In the genomic region with DNA sequence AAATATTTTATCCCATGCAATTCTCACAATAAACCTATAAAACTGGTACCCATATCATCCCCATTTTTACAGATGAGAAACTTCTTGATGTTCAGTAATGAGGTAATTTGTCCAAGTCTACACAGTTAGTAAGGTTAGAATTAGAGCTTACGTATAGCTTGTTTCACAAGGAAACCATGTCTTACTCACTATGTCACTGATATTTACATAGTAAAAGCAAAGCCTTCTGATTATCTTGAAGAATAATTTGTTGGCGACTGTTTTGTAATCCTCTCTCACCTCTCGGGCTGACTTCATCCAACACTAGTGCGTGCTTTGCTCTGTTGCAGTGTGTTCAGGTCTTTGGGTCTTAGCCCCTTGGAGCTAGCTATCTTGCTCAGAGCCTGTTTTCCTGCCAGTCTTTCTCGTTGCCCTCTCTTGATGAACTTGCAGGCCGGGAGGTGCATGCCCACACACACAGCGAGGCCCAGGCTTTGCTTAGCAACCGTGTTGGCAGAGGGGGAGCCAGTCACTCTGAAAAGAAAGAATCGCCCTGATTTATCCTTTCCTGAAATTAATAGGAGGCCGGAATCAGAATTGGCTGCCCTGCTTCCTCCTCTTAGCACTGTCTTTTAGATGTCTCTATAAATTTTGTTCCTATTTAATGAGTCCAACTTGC, we compare ENCODE assay signal across 1 cellular context.
TF ChIP-seq lines count a peak whose summit lies in the region.

No MANE protein-coding gene starts in this region.

TF ChIP-seq in IMR-90, 13 proteins besides CTCF, POLR2A, EP300 and RAD21:
- no peak for TF ChIP-seq MXI1 (IDR thresholded peaks at IDR 0.05; ENCODE audit: borderline replicate concordance, low read depth, low read length)
- no peak for TF ChIP-seq FOS (IDR thresholded peaks at IDR 0.05; ENCODE audit: low read depth, low read length)
- no peak for TF ChIP-seq RFX5 (IDR thresholded peaks at IDR 0.05; ENCODE audit: low read depth, low read length)
- TF ChIP-seq RCOR1 (IDR thresholded peaks at IDR 0.05; ENCODE audit: insufficient replicate concordance, low read length): no peak
- TF ChIP-seq, protein P1, sequence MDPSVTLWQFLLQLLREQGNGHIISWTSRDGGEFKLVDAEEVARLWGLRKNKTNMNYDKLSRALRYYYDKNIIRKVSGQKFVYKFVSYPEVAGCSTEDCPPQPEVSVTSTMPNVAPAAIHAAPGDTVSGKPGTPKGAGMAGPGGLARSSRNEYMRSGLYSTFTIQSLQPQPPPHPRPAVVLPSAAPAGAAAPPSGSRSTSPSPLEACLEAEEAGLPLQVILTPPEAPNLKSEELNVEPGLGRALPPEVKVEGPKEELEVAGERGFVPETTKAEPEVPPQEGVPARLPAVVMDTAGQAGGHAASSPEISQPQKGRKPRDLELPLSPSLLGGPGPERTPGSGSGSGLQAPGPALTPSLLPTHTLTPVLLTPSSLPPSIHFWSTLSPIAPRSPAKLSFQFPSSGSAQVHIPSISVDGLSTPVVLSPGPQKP (IDR thresholded peaks at IDR 0.05; ENCODE audit: borderline replicate concordance, low read depth, low read length): no peak
- TF ChIP-seq CHD1 (IDR thresholded peaks at IDR 0.05; ENCODE audit: low read depth, low read length): no peak
- no peak for TF ChIP-seq MAFK (IDR thresholded peaks at IDR 0.05; ENCODE audit: low read depth, low read length)
- TF ChIP-seq NFE2L2 (IDR thresholded peaks at IDR 0.05; ENCODE audit: low read depth, low read length): no peak
- no peak for TF ChIP-seq MAZ (IDR thresholded peaks at IDR 0.05; ENCODE audit: borderline replicate concordance, low read depth, low read length)
- TF ChIP-seq SMC3 (IDR thresholded peaks at IDR 0.05; ENCODE audit: low read depth, low read length): no peak
- TF ChIP-seq, protein P2, sequence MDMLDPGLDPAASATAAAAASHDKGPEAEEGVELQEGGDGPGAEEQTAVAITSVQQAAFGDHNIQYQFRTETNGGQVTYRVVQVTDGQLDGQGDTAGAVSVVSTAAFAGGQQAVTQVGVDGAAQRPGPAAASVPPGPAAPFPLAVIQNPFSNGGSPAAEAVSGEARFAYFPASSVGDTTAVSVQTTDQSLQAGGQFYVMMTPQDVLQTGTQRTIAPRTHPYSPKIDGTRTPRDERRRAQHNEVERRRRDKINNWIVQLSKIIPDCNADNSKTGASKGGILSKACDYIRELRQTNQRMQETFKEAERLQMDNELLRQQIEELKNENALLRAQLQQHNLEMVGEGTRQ (IDR thresholded peaks at IDR 0.05; ENCODE audit: low read depth, low read length): no peak
- no peak for TF ChIP-seq CEBPB (IDR thresholded peaks at IDR 0.05; ENCODE audit: low read depth, low read length)
